ENCODE assay signal across 8 cellular contexts in genomic region chr6:64012351-64013060, GRCh38.
A peak's percentile ranks its signal among the peaks of the same experiment; 100 is the strongest.
DNase-seq lines count a peak whose midpoint lies in the region; ATAC-seq, FAIRE-seq and TF ChIP-seq lines count a peak whose summit lies in the region.

No MANE protein-coding gene starts in this region.

- TF ChIP-seq POLR2A in GM12892 (IDR thresholded peaks at IDR 0.05; ENCODE audit: low read depth, low read length), result no peak

- H3K27ac ChIP-seq in Panc1 (ENCODE audit: low read length) (no peak overlapping the region), foreskin keratinocyte (no peak overlapping the region)

- H3K4me3 ChIP-seq in BJ (ENCODE audit: low read depth, low read length) (no peak overlapping the region), Panc1 (ENCODE audit: low read depth in 2 of 2, low read length in 2 of 2) (no peak overlapping the region)

- POLR2A ChIA-PET in BJ (lab: Charles Lee) (no interaction called here), Panc1 (lab: Charles Lee) (no interaction called here)

- H3K27me3 ChIP-seq in BJ (ENCODE audit: control insufficient read depth, insufficient read depth, low read length) (no peaks in the 10 kb centered on the region), Panc1 (ENCODE audit: control insufficient read depth, insufficient read depth, low read length) (no peaks in the 10 kb centered on the region), foreskin keratinocyte (no peaks in the 10 kb centered on the region)

- ATAC-seq in HG03342 (IDR thresholded peaks at IDR 0.05; ENCODE audit: unreplicated experiment) (peak; percentile 49), Panc1 (peak; percentile 69; the same call in 1 of the 2 replicates), foreskin keratinocyte (peak; percentile 80), GM19467 (IDR thresholded peaks at IDR 0.05; ENCODE audit: unreplicated experiment) (no peak)

- no peak for DNase-seq in BJ (ENCODE audit: low read depth)
- DNase-seq in Panc1 (ENCODE audit: low read depth, low spot score), result peak; percentile 55
- DNase-seq in foreskin keratinocyte, result peak; percentile 18 to 50
- DNase-seq in retina, result peak; percentile 65
- no peak for DNase-seq in UCSD-AML1 (lab: John Stamatoyannopoulos, UW; ENCODE audit: unreplicated experiment)
- DNase-seq in GM12892 (ENCODE audit: insufficient read length), result no peak

- intact Hi-C loops in Panc1 (cut with micrococcal nuclease; ENCODE audit: unreplicated experiment), result loop anchor here (1.0 kb wide), 1 partner anchor 319 kb away; no protein-coding TSS in a partner anchor

- H3K36me3 ChIP-seq in BJ (ENCODE audit: control insufficient read depth, insufficient read depth, low read length), result no peaks in the 10 kb centered on the region
- H3K36me3 ChIP-seq in Panc1 (ENCODE audit: control insufficient read depth, insufficient read depth, low read length), result no peaks in the 10 kb centered on the region

- in situ Hi-C loops in Panc1 (cut with HindIII; ENCODE audit: low pct_unique_long_range_greater_than_20kb, low sequenced_read_pairs), result no loop called here

- CTCF ChIA-PET in BJ (lab: Yijun Ruan, JAX) (interaction anchor here (0.8 kb wide), 1 partner anchor 240 kb away, joined by 3 read pairs; no protein-coding TSS in a partner anchor), Panc1 (lab: Charles Lee) (interaction anchor here (0.6 to 0.7 kb wide), 3 partner anchors 94 to 318 kb away, joined by 3 to 4 read pairs (median 3); no protein-coding TSS in a partner anchor)

- TF ChIP-seq CTCF in BJ (IDR thresholded peaks at IDR 0.05; ENCODE audit: insufficient read depth, low read depth, low read length), result peak; percentile 31; the same call in 1 of the 2 replicates
- peak; percentile 73 for TF ChIP-seq CTCF in Panc1 (IDR thresholded peaks at IDR 0.05)
- TF ChIP-seq CTCF in foreskin keratinocyte (conservative IDR thresholded peaks at IDR 0.05), result peak; percentile 90

- no peaks in the 10 kb centered on the region for H3K9me3 ChIP-seq in Panc1 (ENCODE audit: control insufficient read depth, insufficient read depth, low read depth, low read length)

- BruUV-seq in Panc1 (replicated peaks; lab: Mats Ljungman, UMichigan), result no TSS peak

- FAIRE-seq in GM12892 (lab: Jason Lieb, UNC), result no peak

- H3K4me1 ChIP-seq in Panc1 (ENCODE audit: control insufficient read depth, insufficient read depth, low read length), result no peaks in the 10 kb centered on the region
- no peaks in the 10 kb centered on the region for H3K4me1 ChIP-seq in foreskin keratinocyte

Comparison
In these comparisons a context has a peak if more than half of its experiments do, and no peak if none do; other contexts are left out.
1. DNase-seq: peak in Panc1 (single experiment), foreskin keratinocyte (2 of 2) and retina (single experiment); none in BJ (single experiment), UCSD-AML1 (single experiment) and GM12892 (single experiment).
2. CTCF ChIP-seq: peak in every context shown above with its lines; median percentile 90 in foreskin keratinocyte; 73 in Panc1; 31 in BJ.